In genomic region chr4:187204389-187204920, GRCh38 we compare ENCODE assay signal across 13 cellular contexts.
"Had no signal": no experiment of that assay in that cellular context is flagged by ENCODE, and none has a peak within 500 bp of the region (broad histone marks: within the 10 kb centered on the region; RNA-seq: fewer than 3 reads in every experiment).

No MANE protein-coding gene starts in this region.

- H3K27me3 ChIP-seq: cardiac muscle cell, gastrocnemius medialis, heart right ventricle, right atrium auricular region, tibial artery, uterus had no signal

- H3K27me3 Mint-ChIP-seq: activated naive CD8-positive, alpha-beta T cell had no signal

- DNase-seq: activated CD4-positive, alpha-beta T cell treated with anti-CD3 and anti-CD28 coated beads, Interleukin-2, amount 50 U/mL, for 4 hours; activated effector memory CD4-positive, alpha-beta T cell treated with anti-CD3 and anti-CD28 coated beads, Interleukin-2, amount 50 U/mL, for 16 hours; activated T-cell treated with anti-CD3 and anti-CD28 coated beads, Interleukin-2, amount 50 U/mL, for 4 hours; gastrocnemius medialis; heart right ventricle; left ventricle myocardium inferior; tibial artery; uterus had no signal

- H3K9me3 ChIP-seq: gastrocnemius medialis, uterus had no signal

- H3K27ac ChIP-seq: cardiac muscle cell, gastrocnemius medialis, heart right ventricle, left ventricle myocardium inferior, right atrium auricular region, tibial artery, uterus had no signal

- H3K4me2 ChIP-seq: smooth muscle cell had no signal

- H3K36me3 Mint-ChIP-seq: activated naive CD8-positive, alpha-beta T cell; stimulated activated effector memory CD8-positive, alpha-beta T cell treated with anti-CD3 and anti-CD28 coated beads, Interleukin-12 subunit alpha, Interleukin-12 subunit beta, amount 100 ng/mL, for 72 hours had no signal

- H3K4me3 ChIP-seq: cardiac muscle cell, gastrocnemius medialis, heart right ventricle, left ventricle myocardium inferior, right atrium auricular region, smooth muscle cell, tibial artery, uterus had no signal

- ATAC-seq: activated T-cell treated with anti-CD3 and anti-CD28 coated beads, Interleukin-2, amount 50 U/mL, for 4 hours; gastrocnemius medialis; heart right ventricle; stimulated activated effector memory CD8-positive, alpha-beta T cell treated with anti-CD3 and anti-CD28 coated beads, Interleukin-12 subunit alpha, Interleukin-12 subunit beta, amount 100 ng/mL, for 72 hours had no signal

- H3K4me1 ChIP-seq: gastrocnemius medialis, heart right ventricle, left ventricle myocardium inferior, right atrium auricular region, tibial artery, uterus had no signal

- H3K27ac Mint-ChIP-seq: activated naive CD8-positive, alpha-beta T cell; stimulated activated effector memory CD8-positive, alpha-beta T cell treated with anti-CD3 and anti-CD28 coated beads, Interleukin-12 subunit alpha, Interleukin-12 subunit beta, amount 100 ng/mL, for 72 hours had no signal

- H3K4me3 Mint-ChIP-seq: activated naive CD8-positive, alpha-beta T cell; activated T-cell treated with anti-CD3 and anti-CD28 coated beads, Interleukin-2, amount 50 U/mL, for 4 hours; stimulated activated effector memory CD8-positive, alpha-beta T cell treated with anti-CD3 and anti-CD28 coated beads, Interleukin-12 subunit alpha, Interleukin-12 subunit beta, amount 100 ng/mL, for 72 hours had no signal

- H3K4me1 Mint-ChIP-seq: stimulated activated effector memory CD8-positive, alpha-beta T cell treated with anti-CD3 and anti-CD28 coated beads, Interleukin-12 subunit alpha, Interleukin-12 subunit beta, amount 100 ng/mL, for 72 hours had no signal

- H3K36me3 ChIP-seq: cardiac muscle cell, gastrocnemius medialis, heart right ventricle, left ventricle myocardium inferior, right atrium auricular region, tibial artery, uterus had no signal
